Comparison of ENCODE assay signal across 8 cellular contexts in genomic region chr2:218398437-218399390, GRCh38. TPM values are rescaled to one million over a fixed set of nuclear protein-coding genes. Genes with fewer than 3 reads are reported as not detected.
DNase-seq lines count a peak whose midpoint lies in the region; ATAC-seq, FAIRE-seq and TF ChIP-seq lines count a peak whose summit lies in the region.

No MANE protein-coding gene starts in this region.

- no peak for TF ChIP-seq CTCF in Panc1 (IDR thresholded peaks at IDR 0.05)

- peak overlapping the region; percentile 85 for H3K4me3 Mint-ChIP-seq in activated naive CD4-positive, alpha-beta T cell treated with anti-CD3 and anti-CD28 coated beads, Interleukin-2, amount 10 ng/mL, durations not matched to agents 7 days and 5 days

- H3K36me3 ChIP-seq in Panc1 (ENCODE audit: control insufficient read depth, insufficient read depth, low read length) (no peaks in the 10 kb centered on the region; the same call in none of the 2 replicates), neuronal stem cell (replicated peaks in 1 of 2; ENCODE audit: control insufficient read depth in 2 of 2, insufficient read depth in 2 of 2, low read length in 2 of 2) (peaks cover 13 to 24% of the 10 kb centered on the region in 2 donors)

- peaks cover 8% of the 10 kb centered on the region for H3K79me1 ChIP-seq in neuronal stem cell (ENCODE audit: low read depth, low read length)

- H3K4me3 ChIP-seq in Panc1 (ENCODE audit: low read depth in 2 of 2, low read length in 2 of 2): peak overlapping the region; percentile 72 to 76
- H3K4me3 ChIP-seq in neuronal stem cell (ENCODE audit: low read length in 2 of 2): peak overlapping the region; percentile 73 to 92

- H3K27ac Mint-ChIP-seq in activated naive CD4-positive, alpha-beta T cell treated with anti-CD3 and anti-CD28 coated beads, Interleukin-2, amount 10 ng/mL, durations not matched to agents 7 days and 5 days: peak overlapping the region; percentile 97

- ATAC-seq in HG03095 (IDR thresholded peaks at IDR 0.05; ENCODE audit: unreplicated experiment) (peak; percentile 31), Panc1 (peak; percentile 35)

- peaks cover 51% of the 10 kb centered on the region for H3K4me1 Mint-ChIP-seq in activated naive CD4-positive, alpha-beta T cell treated with anti-CD3 and anti-CD28 coated beads, Interleukin-2, amount 10 ng/mL, durations not matched to agents 7 days and 5 days

- peak overlapping the region; percentile 88 for H2BK12ac ChIP-seq in neuronal stem cell (ENCODE audit: low read length)

- in situ Hi-C loops in Panc1 (cut with HindIII; ENCODE audit: low pct_unique_long_range_greater_than_20kb, low sequenced_read_pairs): no loop called here

- no peak overlapping the region for H4K8ac ChIP-seq in neuronal stem cell (ENCODE audit: low read depth, low read length)

- peak overlapping the region; percentile 9 for H2BK5ac ChIP-seq in neuronal stem cell (ENCODE audit: low read length)

- peak overlapping the region; percentile 92 for H2AFZ ChIP-seq in neuronal stem cell (ENCODE audit: low read length)

- H3K27me3 ChIP-seq in Panc1 (ENCODE audit: control insufficient read depth, insufficient read depth, low read length) (no peaks in the 10 kb centered on the region), neuronal stem cell (ENCODE audit: control insufficient read depth in 3 of 3, insufficient read depth in 3 of 3, low read depth in 1 of 3, low read length in 3 of 3) (peaks cover 22 to 44% (median 35%) of the 10 kb centered on the region in 3 experiments)

- H3K9me3 Mint-ChIP-seq in activated naive CD4-positive, alpha-beta T cell treated with anti-CD3 and anti-CD28 coated beads, Interleukin-2, amount 10 ng/mL, durations not matched to agents 7 days and 5 days: no peaks in the 10 kb centered on the region

- H3K9ac ChIP-seq in neuronal stem cell (ENCODE audit: low read depth, low read length, poor library complexity): peak overlapping the region; percentile 63

- H2AK5ac ChIP-seq in neuronal stem cell (ENCODE audit: low read depth, low read length): peak overlapping the region; percentile 99

- H3K14ac ChIP-seq in neuronal stem cell (ENCODE audit: low read length): peak overlapping the region; percentile 71

- H4K91ac ChIP-seq in neuronal stem cell (ENCODE audit: low read depth, low read length, poor library complexity): no peak overlapping the region

- H3K36me3 Mint-ChIP-seq in activated naive CD4-positive, alpha-beta T cell treated with anti-CD3 and anti-CD28 coated beads, Interleukin-2, amount 10 ng/mL, durations not matched to agents 7 days and 5 days: peaks cover 28% of the 10 kb centered on the region

- no peaks in the 10 kb centered on the region for H3K9me3 ChIP-seq in Panc1 (ENCODE audit: control insufficient read depth, insufficient read depth, low read depth, low read length)
- peaks cover 0 to 3% of the 10 kb centered on the region in 2 donors for H3K9me3 ChIP-seq in neuronal stem cell (replicated peaks in 1 of 2; ENCODE audit: control insufficient read depth in 2 of 2, insufficient read depth in 1 of 2, low read depth in 1 of 2, low read length in 2 of 2)

- H2BK15ac ChIP-seq in neuronal stem cell (ENCODE audit: low read length): peak overlapping the region; percentile 94

- no CpG with 5 or more reads among the region's 95 CpGs for WGBS in neuronal stem cell (ENCODE audit: extremely low coverage in 2 of 2, insufficient read length in 2 of 2, insufficient replicate concordance in 1 of 2), 2 donors

- peak overlapping the region; percentile 23 for H3K4ac ChIP-seq in neuronal stem cell (ENCODE audit: low read length)

- H3K23ac ChIP-seq in neuronal stem cell (ENCODE audit: low read depth, low read length, poor library complexity): peak overlapping the region; percentile 69

- peak; percentile 55 for DNase-seq in activated T-cell treated with anti-CD3 and anti-CD28 coated beads for 1 hour (ENCODE audit: low read depth)
- no peak for DNase-seq in activated T-cell treated with anti-CD3 and anti-CD28 coated beads for 4 hours
- DNase-seq in Panc1 (ENCODE audit: low read depth, low spot score): no peak
- peak; percentile 82 for DNase-seq in activated naive CD4-positive, alpha-beta T cell treated with anti-CD3 and anti-CD28 coated beads, Interleukin-2, amount 10 ng/mL, durations not matched to agents 7 days and 5 days
- DNase-seq in globus pallidus (ENCODE audit: low spot score): peak; percentile 83
- peak; percentile 31 for DNase-seq in neuronal stem cell (ENCODE audit: low spot score)
- DNase-seq in urothelium cell line (ENCODE audit: low spot score): peak; percentile 51

- peak overlapping the region; percentile 72 for H2BK120ac ChIP-seq in neuronal stem cell (ENCODE audit: low read depth, low read length)

- H3K27me3 Mint-ChIP-seq in activated naive CD4-positive, alpha-beta T cell treated with anti-CD3 and anti-CD28 coated beads, Interleukin-2, amount 10 ng/mL, durations not matched to agents 7 days and 5 days: peaks cover 9% of the 10 kb centered on the region

- BruUV-seq in Panc1 (replicated peaks; lab: Mats Ljungman, UMichigan): TSS peak; percentile 41

- FAIRE-seq in urothelium cell line (lab: Jason Lieb, UNC): no peak

- peak overlapping the region; percentile 99 for H3K27ac ChIP-seq in Panc1 (ENCODE audit: low read length)
- H3K27ac ChIP-seq in neuronal stem cell (replicated peaks; ENCODE audit: low read length): no peak overlapping the region

- H3K4me2 ChIP-seq in neuronal stem cell (ENCODE audit: insufficient read depth, low read length, poor library complexity, severe bottlenecking): peak overlapping the region; percentile 78

- peak overlapping the region; percentile 91 for H3K18ac ChIP-seq in neuronal stem cell (ENCODE audit: low read length)

- POLR2A ChIA-PET in Panc1 (lab: Charles Lee): no interaction called here

- intact Hi-C loops in Panc1 (cut with micrococcal nuclease; ENCODE audit: unreplicated experiment): no loop called here

- H3K4me1 ChIP-seq in Panc1 (ENCODE audit: control insufficient read depth, insufficient read depth, low read length) (peaks cover 49% of the 10 kb centered on the region), neuronal stem cell (ENCODE audit: control insufficient read depth in 2 of 2, insufficient read depth in 1 of 2, low read depth in 1 of 2, low read length in 2 of 2) (peaks cover 28 to 30% of the 10 kb centered on the region in 2 donors)

- CTCF ChIA-PET in Panc1 (lab: Charles Lee): no interaction called here
- CTCF ChIA-PET in activated naive CD4-positive, alpha-beta T cell treated with anti-CD3 and anti-CD28 coated beads, Interleukin-2, amount 10 ng/mL, durations not matched to agents 7 days and 5 days (lab: Charles Lee): no interaction called here

RNA-seq across cellular contexts. Expression of gene CTDSP1, which starts 1.0 kb away (rescaled TPM):
- total RNA-seq in Panc1 (2021; ENCODE audit: unreplicated experiment): 128 TPM
- polyA plus RNA-seq in Panc1 (2012; ENCODE audit: insufficient read length): 124 TPM
- polyA plus RNA-seq in neuronal stem cell (2013, experiment 1 of 2): 39.9 TPM
- polyA plus RNA-seq in neuronal stem cell (2013, experiment 2 of 2): 39.8 TPM

RNA-seq across cellular contexts. Expression of gene SLC11A1, which starts 16.6 kb away (rescaled TPM):
- 0.31 TPM for total RNA-seq in Panc1 (2021; ENCODE audit: unreplicated experiment)
- polyA plus RNA-seq in Panc1 (2012; ENCODE audit: insufficient read length): 0.62 TPM
- polyA plus RNA-seq in neuronal stem cell (2013, experiment 1 of 2): 0.35 TPM
- polyA plus RNA-seq in neuronal stem cell (2013, experiment 2 of 2): 0.06 TPM

RNA-seq across cellular contexts. Expression of gene VIL1, which starts 20.2 kb away (rescaled TPM):
- total RNA-seq in Panc1 (2021; ENCODE audit: unreplicated experiment): 0.18 TPM
- polyA plus RNA-seq in Panc1 (2012; ENCODE audit: insufficient read length): 0.07 TPM
- 0.07 TPM for polyA plus RNA-seq in neuronal stem cell (2013, experiment 1 of 2)
- 0.08 TPM for polyA plus RNA-seq in neuronal stem cell (2013, experiment 2 of 2)

RNA-seq across cellular contexts. Expression of gene CATIP, which starts 42.1 kb away (rescaled TPM):
- total RNA-seq in Panc1 (2021; ENCODE audit: unreplicated experiment): 0.18 TPM
- polyA plus RNA-seq in Panc1 (2012; ENCODE audit: insufficient read length): 0.55 TPM
- polyA plus RNA-seq in neuronal stem cell (2013, experiment 1 of 2): 0.66 TPM
- polyA plus RNA-seq in neuronal stem cell (2013, experiment 2 of 2): 0.80 TPM

Comparison
In these comparisons a context has a peak if more than half of its experiments do, and no peak if none do; other contexts are left out.
1. DNase-seq: peak in activated T-cell treated with anti-CD3 and anti-CD28 coated beads for 1 hour (single experiment), activated naive CD4-positive, alpha-beta T cell treated with anti-CD3 and anti-CD28 coated beads, Interleukin-2, amount 10 ng/mL, durations not matched to agents 7 days and 5 days (single experiment), globus pallidus (single experiment), neuronal stem cell (single experiment) and urothelium cell line (single experiment); none in activated T-cell treated with anti-CD3 and anti-CD28 coated beads for 4 hours (single experiment) and Panc1 (single experiment).